ENCODE assay signal across 23 cellular contexts in genomic region chr17:75386430-75386829, GRCh38. TPM values are rescaled to one million over a fixed set of nuclear protein-coding genes. Genes with fewer than 3 reads are reported as not detected.
DNase-seq lines count a peak whose midpoint lies in the region; ATAC-seq and TF ChIP-seq lines count a peak whose summit lies in the region.
"Had no signal": no experiment of that assay in that cellular context is flagged by ENCODE, and none has a peak within 500 bp of the region (broad histone marks: within the 10 kb centered on the region; RNA-seq: fewer than 3 reads in every experiment).

No MANE protein-coding gene starts in this region.

- ATAC-seq in natural killer cell (peak; percentile 39 to 75 (median 60)), GM21528 (IDR thresholded peaks at IDR 0.05; ENCODE audit: low FRiP score, unreplicated experiment) (no peak)
- ATAC-seq in stimulated activated memory B cell treated with anti-CD40 and anti-IgM and Interleukin-4, amounts not matched to agents 10 μg/mL and 1 μg/mL and 100 μg/mL, for 72 hours: no peak
- ATAC-seq: left colon, Panc1 had no signal

- CTCF ChIA-PET in activated CD4-positive, alpha-beta T cell treated with anti-CD3 and anti-CD28 coated beads, Interleukin-2, amount 10 ng/mL, durations not matched to agents 7 days and 5 days (lab: Charles Lee): no interaction called here
- CTCF ChIA-PET in HEK293T (lab: Yijun Ruan, JAX): no interaction called here

- H3K9me3 Mint-ChIP-seq in activated CD4-positive, alpha-beta T cell treated with anti-CD3 and anti-CD28 coated beads, Interleukin-2, amount 10 ng/mL, durations not matched to agents 7 days and 5 days: no peaks in the 10 kb centered on the region
- no peaks in the 10 kb centered on the region for H3K9me3 Mint-ChIP-seq in activated T-helper 2 cell treated with anti-CD3 and anti-CD28 coated beads, Interferon-gamma antibody, Interleukin-2, Interleukin-4, amounts not matched to agents 10 μg/mL and 5 μg/mL and 100 μg/mL, durations not matched to agents 14 hours and 24 hours and 36 hours
- no peaks in the 10 kb centered on the region for H3K9me3 Mint-ChIP-seq in natural killer cell
- no peaks in the 10 kb centered on the region for H3K9me3 Mint-ChIP-seq in stimulated activated memory B cell treated with anti-CD40 and anti-IgM and Interleukin-4, amounts not matched to agents 10 μg/mL and 1 μg/mL and 100 μg/mL, for 72 hours
- H3K9me3 Mint-ChIP-seq: endodermal cell had no signal

- no peak for TF ChIP-seq CTCF in natural killer cell (IDR thresholded peaks at IDR 0.05)

- H3K36me3 Mint-ChIP-seq in activated CD4-positive, alpha-beta T cell treated with anti-CD3 and anti-CD28 coated beads, Interleukin-2, amount 10 ng/mL, durations not matched to agents 7 days and 5 days (ENCODE audit: low read depth): peaks cover 25% of the 10 kb centered on the region
- H3K36me3 Mint-ChIP-seq in activated T-helper 2 cell treated with anti-CD3 and anti-CD28 coated beads, Interferon-gamma antibody, Interleukin-2, Interleukin-4, amounts not matched to agents 10 μg/mL and 5 μg/mL and 100 μg/mL, durations not matched to agents 14 hours and 24 hours and 36 hours (ENCODE audit: low read depth): peaks cover 35% of the 10 kb centered on the region
- H3K36me3 Mint-ChIP-seq in natural killer cell: no peaks in the 10 kb centered on the region
- H3K36me3 Mint-ChIP-seq in stimulated activated memory B cell treated with anti-CD40 and anti-IgM and Interleukin-4, amounts not matched to agents 10 μg/mL and 1 μg/mL and 100 μg/mL, for 72 hours: peaks cover 34% of the 10 kb centered on the region

- no peak overlapping the region for H3K4me3 Mint-ChIP-seq in activated CD4-positive, alpha-beta T cell treated with anti-CD3 and anti-CD28 coated beads, Interleukin-2, amount 10 ng/mL, durations not matched to agents 7 days and 5 days
- no peak overlapping the region for H3K4me3 Mint-ChIP-seq in activated T-helper 2 cell treated with anti-CD3 and anti-CD28 coated beads, Interferon-gamma antibody, Interleukin-2, Interleukin-4, amounts not matched to agents 10 μg/mL and 5 μg/mL and 100 μg/mL, durations not matched to agents 14 hours and 24 hours and 36 hours (ENCODE audit: low read depth)
- H3K4me3 Mint-ChIP-seq in natural killer cell: peak overlapping the region; percentile 61
- no peak overlapping the region for H3K4me3 Mint-ChIP-seq in stimulated activated memory B cell treated with anti-CD40 and anti-IgM and Interleukin-4, amounts not matched to agents 10 μg/mL and 1 μg/mL and 100 μg/mL, for 72 hours
- H3K4me3 Mint-ChIP-seq: endodermal cell had no signal

- DNase-seq in activated CD4-positive, alpha-beta T cell treated with anti-CD3 and anti-CD28 coated beads, Interleukin-2, amount 10 ng/mL, durations not matched to agents 7 days and 5 days: no peak
- DNase-seq in activated CD4-positive, alpha-beta T cell treated with anti-CD3 and anti-CD28 coated beads for 48 hours: no peak
- DNase-seq in HEK293T (ENCODE audit: extremely low spot score): no peak
- DNase-seq in activated T-helper 2 cell treated with anti-CD3 and anti-CD28 coated beads, Interferon-gamma antibody, Interleukin-2, Interleukin-4, amounts not matched to agents 10 μg/mL and 5 μg/mL and 100 μg/mL, durations not matched to agents 14 hours and 24 hours and 36 hours (ENCODE audit: low spot score): no peak
- no peak for DNase-seq in natural killer cell
- DNase-seq in NCI-H2196 (lab: John Stamatoyannopoulos, UW; ENCODE audit: unreplicated experiment): no peak
- DNase-seq: activated CD4-positive, alpha-beta T cell treated with anti-CD3 and anti-CD28 coated beads, Interleukin-2, amount 50 U/mL, for 1 hour; activated naive CD4-positive, alpha-beta T cell treated with Interleukin-2 at 50 U/mL for 16 hours; aorta; esophagus squamous epithelium; KBM-7; left colon; NCI-H1048; NCI-H187; NCI-H526 treated with DMSO at 0.1 percent for 48 hours; ovary; SIG-M5; stimulated activated CD4-positive, alpha-beta T cell treated with anti-CD3 and anti-CD28 coated beads, Interleukin-2, amount 100 ng/mL, for 24 hours; substantia nigra had no signal

- H3K27me3 Mint-ChIP-seq in activated CD4-positive, alpha-beta T cell treated with anti-CD3 and anti-CD28 coated beads, Interleukin-2, amount 10 ng/mL, durations not matched to agents 7 days and 5 days: no peaks in the 10 kb centered on the region
- H3K27me3 Mint-ChIP-seq in activated T-helper 2 cell treated with anti-CD3 and anti-CD28 coated beads, Interferon-gamma antibody, Interleukin-2, Interleukin-4, amounts not matched to agents 10 μg/mL and 5 μg/mL and 100 μg/mL, durations not matched to agents 14 hours and 24 hours and 36 hours (ENCODE audit: low read depth): no peaks in the 10 kb centered on the region
- no peaks in the 10 kb centered on the region for H3K27me3 Mint-ChIP-seq in natural killer cell (ENCODE audit: low read depth in 2 of 2)
- no peaks in the 10 kb centered on the region for H3K27me3 Mint-ChIP-seq in stimulated activated memory B cell treated with anti-CD40 and anti-IgM and Interleukin-4, amounts not matched to agents 10 μg/mL and 1 μg/mL and 100 μg/mL, for 72 hours

- peak overlapping the region; percentile 57 for H3K27ac Mint-ChIP-seq in activated CD4-positive, alpha-beta T cell treated with anti-CD3 and anti-CD28 coated beads, Interleukin-2, amount 10 ng/mL, durations not matched to agents 7 days and 5 days
- H3K27ac Mint-ChIP-seq in activated T-helper 2 cell treated with anti-CD3 and anti-CD28 coated beads, Interferon-gamma antibody, Interleukin-2, Interleukin-4, amounts not matched to agents 10 μg/mL and 5 μg/mL and 100 μg/mL, durations not matched to agents 14 hours and 24 hours and 36 hours: peak overlapping the region; percentile 68
- H3K27ac Mint-ChIP-seq in natural killer cell: peak overlapping the region; percentile 79 to 84
- no peak overlapping the region for H3K27ac Mint-ChIP-seq in stimulated activated memory B cell treated with anti-CD40 and anti-IgM and Interleukin-4, amounts not matched to agents 10 μg/mL and 1 μg/mL and 100 μg/mL, for 72 hours
- H3K27ac Mint-ChIP-seq: endodermal cell had no signal

- peaks cover 40% of the 10 kb centered on the region for H3K4me1 Mint-ChIP-seq in activated CD4-positive, alpha-beta T cell treated with anti-CD3 and anti-CD28 coated beads, Interleukin-2, amount 10 ng/mL, durations not matched to agents 7 days and 5 days
- peaks cover 30% of the 10 kb centered on the region for H3K4me1 Mint-ChIP-seq in activated T-helper 2 cell treated with anti-CD3 and anti-CD28 coated beads, Interferon-gamma antibody, Interleukin-2, Interleukin-4, amounts not matched to agents 10 μg/mL and 5 μg/mL and 100 μg/mL, durations not matched to agents 14 hours and 24 hours and 36 hours (ENCODE audit: low read depth)
- peaks cover 37 to 47% of the 10 kb centered on the region in 2 donors for H3K4me1 Mint-ChIP-seq in natural killer cell
- H3K4me1 Mint-ChIP-seq in stimulated activated memory B cell treated with anti-CD40 and anti-IgM and Interleukin-4, amounts not matched to agents 10 μg/mL and 1 μg/mL and 100 μg/mL, for 72 hours: peaks cover 64% of the 10 kb centered on the region

- POLR2A ChIA-PET in activated CD4-positive, alpha-beta T cell treated with anti-CD3 and anti-CD28 coated beads, Interleukin-2, amount 10 ng/mL, durations not matched to agents 7 days and 5 days (lab: Charles Lee): no interaction called here
- POLR2A ChIA-PET in HEK293T (lab: Yijun Ruan, JAX): no interaction called here

- intact Hi-C loops in activated T-helper 2 cell treated with anti-CD3 and anti-CD28 coated beads, Interferon-gamma antibody, Interleukin-2, Interleukin-4, amounts not matched to agents 10 μg/mL and 5 μg/mL and 100 μg/mL, durations not matched to agents 14 hours and 24 hours and 36 hours (cut with micrococcal nuclease): no loop called here
- intact Hi-C loops in natural killer cell (cut with micrococcal nuclease): no loop called here

TF ChIP-seq in HEK293T, 16 proteins besides CTCF, POLR2A, EP300 and RAD21:
- TF ChIP-seq FOXM1 (IDR thresholded peaks at IDR 0.05; ENCODE audit: borderline replicate concordance): no peak
- TF ChIP-seq HDGF (IDR thresholded peaks at IDR 0.05; ENCODE audit: borderline replicate concordance): no peak
- TF ChIP-seq PKNOX1 (IDR thresholded peaks at IDR 0.05): peak; percentile 69
- no peak for TF ChIP-seq LEF1 (IDR thresholded peaks at IDR 0.05; ENCODE audit: borderline replicate concordance)
TF ChIP-seq in HEK293T: peak in this region for 1.

RNA-seq across cellular contexts. Expression of gene GRB2, which starts 19.0 kb away (rescaled TPM):
- 100 to 1,000 TPM; 136 to 150 TPM for total RNA-seq in activated CD4-positive, alpha-beta T cell treated with anti-CD3 and anti-CD28 coated beads, Interleukin-2, amount 10 ng/mL, durations not matched to agents 7 days and 5 days
- total RNA-seq in activated T-helper 2 cell treated with anti-CD3 and anti-CD28 coated beads, Interferon-gamma antibody, Interleukin-2, Interleukin-4, amounts not matched to agents 10 μg/mL and 5 μg/mL and 100 μg/mL, durations not matched to agents 14 hours and 24 hours and 36 hours: 176 and 188 TPM in 2 replicates
- total RNA-seq in natural killer cell: 100 to 1,000 TPM; 115 to 142 (median 116) TPM

Comparison
In these comparisons a context has a peak if more than half of its experiments do, and no peak if none do; other contexts are left out.
1. ATAC-seq: peak in natural killer cell (3 of 3); none in stimulated activated memory B cell treated with anti-CD40 and anti-IgM and Interleukin-4, amounts not matched to agents 10 μg/mL and 1 μg/mL and 100 μg/mL, for 72 hours (single experiment) and GM21528 (single experiment).